In the genomic region with DNA sequence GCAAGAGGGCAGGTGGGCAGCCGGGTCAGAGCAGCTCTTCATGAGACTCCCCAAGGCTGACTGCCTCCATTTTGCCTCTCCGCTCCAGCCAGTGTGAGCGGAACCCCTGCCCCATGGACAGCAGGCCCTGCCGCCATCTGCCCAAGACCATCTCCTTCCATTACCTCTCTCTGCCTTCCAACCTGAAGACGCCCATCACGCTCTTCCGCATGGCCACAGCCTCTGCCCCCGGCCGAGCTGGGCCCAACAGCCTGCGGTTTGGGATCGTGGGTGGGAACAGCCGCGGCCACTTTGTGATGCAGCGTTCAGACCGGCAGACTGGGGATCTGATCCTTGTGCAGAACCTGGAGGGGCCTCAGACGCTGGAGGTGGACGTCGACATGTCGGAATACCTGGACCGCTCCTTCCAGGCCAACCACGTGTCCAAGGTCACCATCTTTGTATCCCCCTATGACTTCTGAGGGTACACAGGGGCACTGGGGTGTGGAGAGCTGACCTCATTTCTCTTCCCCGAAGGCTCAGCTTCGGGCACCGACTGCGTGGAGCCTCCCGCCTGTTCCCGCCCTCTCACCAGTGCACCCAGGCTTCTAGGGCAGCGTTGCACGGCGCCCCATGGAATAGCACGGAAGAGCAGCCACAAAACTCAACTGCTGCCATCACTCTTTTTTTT, we compare ENCODE assay signal across 13 cellular contexts. TPM values are rescaled to one million over a fixed set of nuclear protein-coding genes. Genes with fewer than 3 reads are reported as not detected.
DNase-seq lines count a peak whose midpoint lies in the region; ATAC-seq and TF ChIP-seq lines count a peak whose summit lies in the region.
"Had no signal": no experiment of that assay in that cellular context is flagged by ENCODE, and none has a peak within 500 bp of the region (broad histone marks: within the 10 kb centered on the region; RNA-seq: fewer than 3 reads in every experiment).

No MANE protein-coding gene starts in this region.

- no peaks in the 10 kb centered on the region for H3K9me3 ChIP-seq in CD4-positive, CD25-positive, alpha-beta regulatory T cell (ENCODE audit: control insufficient read depth in 2 of 2, low read length in 2 of 2)
- no peaks in the 10 kb centered on the region for H3K9me3 ChIP-seq in KOPT-K1 (ENCODE audit: insufficient read depth, low read length, poor library complexity, severe bottlenecking)
- H3K9me3 ChIP-seq: SJCRH30 had no signal

- peaks cover 88% of the 10 kb centered on the region for H3K4me1 ChIP-seq in CD4-positive, CD25-positive, alpha-beta regulatory T cell (ENCODE audit: control insufficient read depth, insufficient read depth, low read length, poor library complexity, severe bottlenecking)
- H3K4me1 ChIP-seq: foreskin keratinocyte had no signal

- peak overlapping the region; percentile 92 to 99 (median 98) for H3K27ac Mint-ChIP-seq in CD4-positive, CD25-positive, alpha-beta regulatory T cell
- peak overlapping the region; percentile 98 for H3K27ac Mint-ChIP-seq in activated T-helper 2 cell treated with anti-CD3 and anti-CD28 coated beads, Interferon-gamma antibody, Interleukin-2, Interleukin-4, amounts not matched to agents 10 μg/mL and 5 μg/mL and 100 μg/mL, durations not matched to agents 14 hours and 24 hours and 36 hours
- H3K27ac Mint-ChIP-seq in natural killer cell (peak overlapping the region; percentile 71 to 92), nephron progenitor cell (no peak overlapping the region)

- no peak for DNase-seq in CD4-positive, CD25-positive, alpha-beta regulatory T cell
- no peak for DNase-seq in activated T-helper 2 cell treated with anti-CD3 and anti-CD28 coated beads, Interferon-gamma antibody, Interleukin-2, Interleukin-4, amounts not matched to agents 10 μg/mL and 5 μg/mL and 100 μg/mL, durations not matched to agents 14 hours and 24 hours and 36 hours (ENCODE audit: low spot score)
- DNase-seq in natural killer cell = no peak
- no peak for DNase-seq in AML-193 (lab: John Stamatoyannopoulos, UW)
- no peak for DNase-seq in G401 (ENCODE audit: low spot score)
- no peak for DNase-seq in nephron progenitor cell
- DNase-seq in pons (ENCODE audit: low spot score) = no peak
- DNase-seq: C1 segment of cervical spinal cord, mesenchymal stem cell, occipital lobe, SJCRH30 had no signal

- ATAC-seq in CD4-positive, CD25-positive, alpha-beta regulatory T cell (ENCODE audit: low read depth in 2 of 2) = no peak
- ATAC-seq in natural killer cell = no peak

- H3K4me3 Mint-ChIP-seq in CD4-positive, CD25-positive, alpha-beta regulatory T cell = peak overlapping the region; percentile 58 to 83 (median 76)
- peak overlapping the region; percentile 31 for H3K4me3 Mint-ChIP-seq in activated T-helper 2 cell treated with anti-CD3 and anti-CD28 coated beads, Interferon-gamma antibody, Interleukin-2, Interleukin-4, amounts not matched to agents 10 μg/mL and 5 μg/mL and 100 μg/mL, durations not matched to agents 14 hours and 24 hours and 36 hours (ENCODE audit: low read depth)
- H3K4me3 Mint-ChIP-seq in natural killer cell (no peak overlapping the region), nephron progenitor cell (no peak overlapping the region)

- H3K27ac ChIP-seq in CD4-positive, CD25-positive, alpha-beta regulatory T cell (ENCODE audit: insufficient read depth, low read length, poor library complexity, severe bottlenecking) = peak overlapping the region; percentile 92
- peak overlapping the region; percentile 95 for H3K27ac ChIP-seq in KOPT-K1 (ENCODE audit: low read depth, low read length, poor library complexity, severe bottlenecking)
- H3K27ac ChIP-seq: foreskin keratinocyte, SJCRH30 had no signal

- H3K4me3 ChIP-seq in CD4-positive, CD25-positive, alpha-beta regulatory T cell (ENCODE audit: low read depth, low read length) = peak overlapping the region; percentile 77
- H3K4me3 ChIP-seq: SJCRH30 had no signal

- H3K9me3 Mint-ChIP-seq in CD4-positive, CD25-positive, alpha-beta regulatory T cell = no peaks in the 10 kb centered on the region
- no peaks in the 10 kb centered on the region for H3K9me3 Mint-ChIP-seq in activated T-helper 2 cell treated with anti-CD3 and anti-CD28 coated beads, Interferon-gamma antibody, Interleukin-2, Interleukin-4, amounts not matched to agents 10 μg/mL and 5 μg/mL and 100 μg/mL, durations not matched to agents 14 hours and 24 hours and 36 hours
- no peaks in the 10 kb centered on the region for H3K9me3 Mint-ChIP-seq in natural killer cell
- peaks cover 43% of the 10 kb centered on the region for H3K9me3 Mint-ChIP-seq in nephron progenitor cell

- peaks cover 15% of the 10 kb centered on the region for H3K36me3 ChIP-seq in CD4-positive, CD25-positive, alpha-beta regulatory T cell (ENCODE audit: control insufficient read depth, insufficient read depth, low read length)
- H3K36me3 ChIP-seq in KOPT-K1 (ENCODE audit: insufficient read depth, low read length) = no peaks in the 10 kb centered on the region
- H3K36me3 ChIP-seq: SJCRH30 had no signal

- intact Hi-C loops in activated T-helper 2 cell treated with anti-CD3 and anti-CD28 coated beads, Interferon-gamma antibody, Interleukin-2, Interleukin-4, amounts not matched to agents 10 μg/mL and 5 μg/mL and 100 μg/mL, durations not matched to agents 14 hours and 24 hours and 36 hours (cut with micrococcal nuclease) = loop anchor here (5.0 to 10.0 kb wide), 4 partner anchors 35 to 395 kb away; a partner anchor contains a TSS
- intact Hi-C loops in natural killer cell (cut with micrococcal nuclease) = no loop called here

- H3K27me3 Mint-ChIP-seq in CD4-positive, CD25-positive, alpha-beta regulatory T cell = no peaks in the 10 kb centered on the region
- no peaks in the 10 kb centered on the region for H3K27me3 Mint-ChIP-seq in activated T-helper 2 cell treated with anti-CD3 and anti-CD28 coated beads, Interferon-gamma antibody, Interleukin-2, Interleukin-4, amounts not matched to agents 10 μg/mL and 5 μg/mL and 100 μg/mL, durations not matched to agents 14 hours and 24 hours and 36 hours (ENCODE audit: low read depth)
- H3K27me3 Mint-ChIP-seq in natural killer cell (ENCODE audit: low read depth in 2 of 2) (peaks cover 6 to 12% of the 10 kb centered on the region in 2 donors), nephron progenitor cell (ENCODE audit: low read depth, poor library complexity) (peaks cover 7% of the 10 kb centered on the region)

- in situ Hi-C loops in G401 (cut with HindIII; ENCODE audit: low sequenced_read_pairs) = no loop called here

- peaks cover 38 to 95% (median 72%) of the 10 kb centered on the region in 4 donors for H3K4me1 Mint-ChIP-seq in CD4-positive, CD25-positive, alpha-beta regulatory T cell
- H3K4me1 Mint-ChIP-seq in activated T-helper 2 cell treated with anti-CD3 and anti-CD28 coated beads, Interferon-gamma antibody, Interleukin-2, Interleukin-4, amounts not matched to agents 10 μg/mL and 5 μg/mL and 100 μg/mL, durations not matched to agents 14 hours and 24 hours and 36 hours (ENCODE audit: low read depth) = peaks cover 72% of the 10 kb centered on the region
- H3K4me1 Mint-ChIP-seq in natural killer cell (peaks cover 15 to 19% of the 10 kb centered on the region in 2 donors), nephron progenitor cell (no peaks in the 10 kb centered on the region)

- H3K27me3 ChIP-seq in CD4-positive, CD25-positive, alpha-beta regulatory T cell (ENCODE audit: control insufficient read depth, insufficient read depth, low read length) = no peaks in the 10 kb centered on the region
- H3K27me3 ChIP-seq: SJCRH30 had no signal

- H3K36me3 Mint-ChIP-seq in CD4-positive, CD25-positive, alpha-beta regulatory T cell = peaks cover 21% of the 10 kb centered on the region
- peaks cover 60% of the 10 kb centered on the region for H3K36me3 Mint-ChIP-seq in activated T-helper 2 cell treated with anti-CD3 and anti-CD28 coated beads, Interferon-gamma antibody, Interleukin-2, Interleukin-4, amounts not matched to agents 10 μg/mL and 5 μg/mL and 100 μg/mL, durations not matched to agents 14 hours and 24 hours and 36 hours (ENCODE audit: low read depth)
- H3K36me3 Mint-ChIP-seq in natural killer cell (no peaks in the 10 kb centered on the region), nephron progenitor cell (ENCODE audit: low read depth) (peaks cover 70% of the 10 kb centered on the region)

- TF ChIP-seq CTCF in natural killer cell (IDR thresholded peaks at IDR 0.05) = no peak
- no peak for TF ChIP-seq CTCF in nephron progenitor cell (IDR thresholded peaks at IDR 0.05)

RNA-seq across cellular contexts. Expression of a gene that starts 49.0 kb away (rescaled TPM):
- total RNA-seq in CD4-positive, CD25-positive, alpha-beta regulatory T cell = 19.3 TPM
- 10 to 100 TPM; 29.9 to 40.2 (median 36.5) TPM for polyA plus RNA-seq in CD4-positive, CD25-positive, alpha-beta regulatory T cell
- total RNA-seq in activated T-helper 2 cell treated with anti-CD3 and anti-CD28 coated beads, Interferon-gamma antibody, Interleukin-2, Interleukin-4, amounts not matched to agents 10 μg/mL and 5 μg/mL and 100 μg/mL, durations not matched to agents 14 hours and 24 hours and 36 hours = 16.7 and 17.0 TPM in 2 replicates
- under 1 TPM in 2 of 3 donors, not detected in 1; 0.25 to 0.48 TPM for total RNA-seq in natural killer cell
- total RNA-seq in G401 (2014; rRNA removed; shearing (Covaris generic)) = not detected in 2 replicates

Comparison
In these comparisons a context has a peak if more than half of its experiments do, and no peak if none do; other contexts are left out.
1. H3K4me3 Mint-ChIP-seq: peak in CD4-positive, CD25-positive, alpha-beta regulatory T cell (4 of 4) and activated T-helper 2 cell treated with anti-CD3 and anti-CD28 coated beads, Interferon-gamma antibody, Interleukin-2, Interleukin-4, amounts not matched to agents 10 μg/mL and 5 μg/mL and 100 μg/mL, durations not matched to agents 14 hours and 24 hours and 36 hours (single experiment); none in natural killer cell (single experiment) and nephron progenitor cell (single experiment).
2. RNA of a gene that starts 49.0 kb away (total RNA-seq): 19.3 TPM in CD4-positive, CD25-positive, alpha-beta regulatory T cell (single experiment) and 16.7 to 17.0 TPM in activated T-helper 2 cell treated with anti-CD3 and anti-CD28 coated beads, Interferon-gamma antibody, Interleukin-2, Interleukin-4, amounts not matched to agents 10 μg/mL and 5 μg/mL and 100 μg/mL, durations not matched to agents 14 hours and 24 hours and 36 hours; 0.25 to 0.48 TPM in natural killer cell and not detected in G401; every median in the first group is over 10 times any median in the second.